ENCODE assay signal across 8 cellular contexts in genomic region chr2:27442282-27442980, GRCh38. TPM values are rescaled to one million over a fixed set of nuclear protein-coding genes. Genes with fewer than 3 reads are reported as not detected.
A peak's percentile ranks its signal among the peaks of the same experiment; 100 is the strongest.
DNase-seq lines count a peak whose midpoint lies in the region; ATAC-seq, FAIRE-seq and TF ChIP-seq lines count a peak whose summit lies in the region.

A gene with protein sequence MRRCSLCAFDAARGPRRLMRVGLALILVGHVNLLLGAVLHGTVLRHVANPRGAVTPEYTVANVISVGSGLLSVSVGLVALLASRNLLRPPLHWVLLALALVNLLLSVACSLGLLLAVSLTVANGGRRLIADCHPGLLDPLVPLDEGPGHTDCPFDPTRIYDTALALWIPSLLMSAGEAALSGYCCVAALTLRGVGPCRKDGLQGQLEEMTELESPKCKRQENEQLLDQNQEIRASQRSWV (plus strand): TSS chr2:27442381. CDS start chr2:27442413, 32 bp downstream.

- H3K27me3 ChIP-seq in HUES6 (ENCODE audit: control insufficient read depth, insufficient read depth, low read length) (no peaks in the 10 kb centered on the region), neural progenitor cell (no peaks in the 10 kb centered on the region)

- no peak for FAIRE-seq in GM19239 (lab: Jason Lieb, UNC)

- peak within 1 kb of the TSS; percentile 89 for H3K4me2 ChIP-seq in neural progenitor cell

- H3K9ac ChIP-seq in HUES6 (ENCODE audit: low read length) (peak within 1 kb of the TSS; percentile 72), neural progenitor cell (no peak within 1 kb of the TSS)

- H3K4me3 ChIP-seq in HUES6 (ENCODE audit: low read depth, low read length) (peak within 1 kb of the TSS; percentile 65), epithelial cell of esophagus (ENCODE audit: low read length) (peak within 1 kb of the TSS; percentile 59), neural progenitor cell (peak within 1 kb of the TSS; percentile 57)

- peak within 1 kb of the TSS; percentile 30; the same call in 1 of the 2 replicates for H3K27ac ChIP-seq in HUES6 (ENCODE audit: low read depth, low read length)
- H3K27ac ChIP-seq in neural progenitor cell, result no peak within 1 kb of the TSS

- H4K20me1 ChIP-seq in neural progenitor cell (ENCODE audit: low read depth), result peaks cover 9% of the 10 kb centered on the region

- H3K36me3 Mint-ChIP-seq in neural progenitor cell, result peaks cover 33% of the 10 kb centered on the region

- DNase-seq in activated CD4-positive, CD25-positive, alpha-beta regulatory T cell treated with anti-CD3 and anti-CD28 coated beads, Interleukin-2, amount 50 U/mL, for 72 hours, result peak; percentile 39
- DNase-seq in epithelial cell of esophagus (ENCODE audit: low read depth) (peak; percentile 83), neural progenitor cell (ENCODE audit: low spot score) (peak; percentile 93), GM19239 (ENCODE audit: insufficient read length, low spot score) (no peak), SK-N-DZ (ENCODE audit: low spot score) (no peak)

- H3K27ac Mint-ChIP-seq in neural progenitor cell, result peak within 1 kb of the TSS; percentile 30

- peak within 1 kb of the TSS; percentile 11 for H3K4me3 Mint-ChIP-seq in neural progenitor cell

- TF ChIP-seq CTCF in epithelial cell of esophagus (IDR thresholded peaks at IDR 0.05; ENCODE audit: insufficient read depth, low read depth, low read length, missing control alignments), result no peak
- peak; percentile 72 for TF ChIP-seq CTCF in neural progenitor cell (IDR thresholded peaks at IDR 0.05)

- peaks cover 9% of the 10 kb centered on the region for H3K4me1 Mint-ChIP-seq in neural progenitor cell

- H3K9me3 Mint-ChIP-seq in neural progenitor cell, result no peaks in the 10 kb centered on the region

- peaks cover 66% of the 10 kb centered on the region for H3K36me3 ChIP-seq in HUES6 (ENCODE audit: control insufficient read depth, insufficient read depth, low read length)
- no peaks in the 10 kb centered on the region for H3K36me3 ChIP-seq in neural progenitor cell

- H2AFZ ChIP-seq in neural progenitor cell (replicated peaks), result peak within 1 kb of the TSS; percentile 59

- ATAC-seq in GM19324 (IDR thresholded peaks at IDR 0.05; ENCODE audit: low FRiP score, unreplicated experiment) (no peak), HG03521 (IDR thresholded peaks at IDR 0.05; ENCODE audit: unreplicated experiment) (no peak)

- H3K4me1 ChIP-seq in HUES6 (ENCODE audit: control insufficient read depth, insufficient read depth, low read length), result peaks cover 15% of the 10 kb centered on the region
- peaks cover 7% of the 10 kb centered on the region for H3K4me1 ChIP-seq in neural progenitor cell

- peaks cover 34% of the 10 kb centered on the region for H3F3A ChIP-seq in neural progenitor cell (ENCODE audit: low read depth)

- H3K79me2 ChIP-seq in neural progenitor cell (ENCODE audit: low read depth), result no peaks in the 10 kb centered on the region

- no peaks in the 10 kb centered on the region for H3K9me3 ChIP-seq in HUES6 (ENCODE audit: control insufficient read depth, insufficient read depth, low read depth, low read length)
- no peaks in the 10 kb centered on the region for H3K9me3 ChIP-seq in neural progenitor cell (ENCODE audit: low read depth)

- peaks cover 4% of the 10 kb centered on the region for H3K27me3 Mint-ChIP-seq in neural progenitor cell (ENCODE audit: insufficient read depth, low read depth)

RNA-seq across cellular contexts. Expression of the gene that starts here (rescaled TPM):
- 0.88 and 11.4 TPM in 2 replicates for total RNA-seq in neural progenitor cell (ENCODE audit: low replicate concordance)
- not detected in 2 replicates for polyA plus RNA-seq in SK-N-DZ (2014; cell fraction: cytosol; rRNA removed)
- polyA plus RNA-seq in SK-N-DZ (2014; cell fraction: nucleus; rRNA removed), result 8.6 and 9.3 TPM in 2 replicates

Comparison
In these comparisons a context has a peak if more than half of its experiments do, and no peak if none do; other contexts are left out.
1. DNase-seq: peak in activated CD4-positive, CD25-positive, alpha-beta regulatory T cell treated with anti-CD3 and anti-CD28 coated beads, Interleukin-2, amount 50 U/mL, for 72 hours (single experiment), epithelial cell of esophagus (single experiment) and neural progenitor cell (single experiment); none in GM19239 (single experiment) and SK-N-DZ (single experiment).
2. Peak in every context shown above with its lines, with median percentiles within 50 percentile points of each other: H3K4me3 ChIP-seq.